ENCODE assay signal across 10 cellular contexts in the genomic region with DNA sequence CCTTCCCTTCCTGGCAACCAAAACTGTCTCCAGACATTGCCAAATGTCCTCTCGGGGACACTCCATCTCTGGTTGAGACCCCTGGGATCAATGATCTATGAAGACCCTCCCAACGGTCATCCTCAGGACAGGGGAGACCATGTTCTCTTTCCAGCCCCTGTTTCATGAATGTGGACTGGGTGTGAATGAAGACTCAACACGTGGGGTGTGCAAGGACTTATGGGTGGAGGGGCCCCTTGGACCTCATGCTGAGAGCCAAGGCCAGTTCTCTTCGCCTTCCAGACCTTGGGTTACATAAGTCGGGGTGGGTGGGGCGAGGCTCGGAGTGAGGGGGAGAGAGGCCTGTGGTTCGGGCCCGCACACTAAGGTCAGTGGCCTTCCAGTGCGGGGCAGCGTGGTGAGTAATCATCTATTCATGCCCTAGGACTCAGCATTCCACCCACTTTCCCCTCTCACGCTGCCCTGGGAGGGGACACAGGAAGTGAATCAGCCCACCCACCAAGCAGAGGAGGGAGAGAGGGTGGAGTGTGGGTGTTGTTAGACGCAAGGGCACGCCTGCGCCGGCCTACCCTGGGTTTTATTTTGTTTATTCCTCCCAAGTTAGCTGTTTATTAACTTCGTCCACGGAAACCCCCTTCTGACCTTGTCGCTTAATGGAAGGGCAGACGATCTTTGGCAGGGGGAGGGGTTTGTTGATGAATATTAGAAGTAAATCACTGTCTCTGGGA. TPM values are rescaled to one million over a fixed set of nuclear protein-coding genes. Genes with fewer than 3 reads are reported as not detected.
DNase-seq lines count a peak whose midpoint lies in the region; ATAC-seq and TF ChIP-seq lines count a peak whose summit lies in the region.
"Had no signal": no experiment of that assay in that cellular context is flagged by ENCODE, and none has a peak within 500 bp of the region (broad histone marks: within the 10 kb centered on the region; RNA-seq: fewer than 3 reads in every experiment).

No MANE protein-coding gene starts in this region.

- H3K9me3 Mint-ChIP-seq in naive thymus-derived CD8-positive, alpha-beta T cell, result peaks cover 0 to 2% (median 0%) of the 10 kb centered on the region in 9 donors
- H3K9me3 Mint-ChIP-seq: activated CD4-positive, alpha-beta memory T cell treated with anti-CD3 and anti-CD28 coated beads, Interleukin-2, amount 10 ng/mL, durations not matched to agents 7 days and 5 days had no signal

- POLR2A ChIA-PET in naive thymus-derived CD8-positive, alpha-beta T cell (lab: Charles Lee), result no interaction called here

- ATAC-seq in SK-N-SH treated with all-trans-retinoic acid at 6 μM for 48 hours, result peak; percentile 89
- no peak for ATAC-seq in naive thymus-derived CD8-positive, alpha-beta T cell

- peaks cover 8% of the 10 kb centered on the region for H3K9me3 ChIP-seq in WERI-Rb-1 (ENCODE audit: severe bottlenecking)

- TF ChIP-seq CTCF in HFF-Myc (IDR thresholded peaks at IDR 0.05; ENCODE audit: low read depth, low read length, missing control alignments) (no peak), WERI-Rb-1 (IDR thresholded peaks at IDR 0.05; ENCODE audit: low read depth, low read length) (no peak)

- H3K4me3 Mint-ChIP-seq in naive thymus-derived CD8-positive, alpha-beta T cell, result no peak overlapping the region
- H3K4me3 Mint-ChIP-seq: activated CD4-positive, alpha-beta memory T cell treated with anti-CD3 and anti-CD28 coated beads, Interleukin-2, amount 10 ng/mL, durations not matched to agents 7 days and 5 days had no signal

- H3K4me3 ChIP-seq in HFF-Myc (replicated peaks; ENCODE audit: low read depth, low read length), result no peak overlapping the region
- H3K4me3 ChIP-seq in WERI-Rb-1 (ENCODE audit: low read depth, low read length), result no peak overlapping the region

- peaks cover 13 to 84% (median 61%) of the 10 kb centered on the region in 5 donors for H3K27me3 Mint-ChIP-seq in naive thymus-derived CD8-positive, alpha-beta T cell

- H3K36me3 ChIP-seq in WERI-Rb-1, result no peaks in the 10 kb centered on the region

- DNase-seq in HFF-Myc (ENCODE audit: extremely low read depth, low read depth), result peak; percentile 77
- DNase-seq in foreskin melanocyte, result peak; percentile 45
- peak; percentile 65 for DNase-seq in smooth muscle cell of the brain vasculature (ENCODE audit: low read depth, low spot score)
- DNase-seq in NCI-H69 (lab: John Stamatoyannopoulos, UW), result no peak
- DNase-seq in cerebellum (ENCODE audit: low spot score), result no peak
- DNase-seq in WERI-Rb-1, result no peak
- DNase-seq in naive thymus-derived CD8-positive, alpha-beta T cell, result no peak
- DNase-seq: activated CD4-positive, alpha-beta memory T cell treated with anti-CD3 and anti-CD28 coated beads, Interleukin-2, amount 10 ng/mL, durations not matched to agents 7 days and 5 days; NCI-H345 had no signal

- H3K36me3 Mint-ChIP-seq in naive thymus-derived CD8-positive, alpha-beta T cell, result peaks cover 0 to 2% (median 0%) of the 10 kb centered on the region in 3 donors

- H3K27me3 ChIP-seq in WERI-Rb-1 (ENCODE audit: insufficient read depth, low read depth, severe bottlenecking), result no peaks in the 10 kb centered on the region

- no peak overlapping the region for H3K27ac ChIP-seq in WERI-Rb-1

- H3K4me1 Mint-ChIP-seq in naive thymus-derived CD8-positive, alpha-beta T cell, result no peaks in the 10 kb centered on the region
- H3K4me1 Mint-ChIP-seq: activated CD4-positive, alpha-beta memory T cell treated with anti-CD3 and anti-CD28 coated beads, Interleukin-2, amount 10 ng/mL, durations not matched to agents 7 days and 5 days had no signal

- H3K27ac Mint-ChIP-seq in naive thymus-derived CD8-positive, alpha-beta T cell, result peak overlapping the region in 1 of 10 donors; percentile 71
- H3K27ac Mint-ChIP-seq: activated CD4-positive, alpha-beta memory T cell treated with anti-CD3 and anti-CD28 coated beads, Interleukin-2, amount 10 ng/mL, durations not matched to agents 7 days and 5 days had no signal

TF ChIP-seq in SK-N-SH treated with all-trans-retinoic acid at 6 μM for 48 hours, 23 proteins besides CTCF, POLR2A, EP300 and RAD21:
- TF ChIP-seq SNAI2 (CRISPR knock-in tag; IDR thresholded peaks at IDR 0.05), result no peak
- TF ChIP-seq, protein P1, sequence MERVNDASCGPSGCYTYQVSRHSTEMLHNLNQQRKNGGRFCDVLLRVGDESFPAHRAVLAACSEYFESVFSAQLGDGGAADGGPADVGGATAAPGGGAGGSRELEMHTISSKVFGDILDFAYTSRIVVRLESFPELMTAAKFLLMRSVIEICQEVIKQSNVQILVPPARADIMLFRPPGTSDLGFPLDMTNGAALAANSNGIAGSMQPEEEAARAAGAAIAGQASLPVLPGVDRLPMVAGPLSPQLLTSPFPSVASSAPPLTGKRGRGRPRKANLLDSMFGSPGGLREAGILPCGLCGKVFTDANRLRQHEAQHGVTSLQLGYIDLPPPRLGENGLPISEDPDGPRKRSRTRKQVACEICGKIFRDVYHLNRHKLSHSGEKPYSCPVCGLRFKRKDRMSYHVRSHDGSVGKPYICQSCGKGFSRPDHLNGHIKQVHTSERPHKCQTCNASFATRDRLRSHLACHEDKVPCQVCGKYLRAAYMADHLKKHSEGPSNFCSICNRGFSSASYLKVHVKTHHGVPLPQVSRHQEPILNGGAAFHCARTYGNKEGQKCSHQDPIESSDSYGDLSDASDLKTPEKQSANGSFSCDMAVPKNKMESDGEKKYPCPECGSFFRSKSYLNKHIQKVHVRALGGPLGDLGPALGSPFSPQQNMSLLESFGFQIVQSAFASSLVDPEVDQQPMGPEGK (CRISPR knock-in tag; IDR thresholded peaks at IDR 0.05; ENCODE audit: borderline replicate concordance), result no peak
- no peak for TF ChIP-seq GLIS3 (CRISPR knock-in tag; IDR thresholded peaks at IDR 0.05)
- no peak for TF ChIP-seq ZFP30 (CRISPR knock-in tag; IDR thresholded peaks at IDR 0.05)
- no peak for TF ChIP-seq RARB (CRISPR knock-in tag; IDR thresholded peaks at IDR 0.05)
- TF ChIP-seq ZNF8 (CRISPR knock-in tag; IDR thresholded peaks at IDR 0.05), result no peak
- no peak for TF ChIP-seq ARNTL (CRISPR knock-in tag; IDR thresholded peaks at IDR 0.05; ENCODE audit: borderline replicate concordance, low read depth)
- no peak for TF ChIP-seq ZFP3 (CRISPR knock-in tag; IDR thresholded peaks at IDR 0.05)
- TF ChIP-seq CSDC2 (CRISPR knock-in tag; IDR thresholded peaks at IDR 0.05), result no peak
TF ChIP-seq in SK-N-SH treated with all-trans-retinoic acid at 6 μM for 48 hours: peak in this region for 0.

RNA-seq across cellular contexts. Expression of a gene that starts 6.7 kb away (rescaled TPM):
- total RNA-seq in cerebellum, result 0.82 TPM
- total RNA-seq in naive thymus-derived CD8-positive, alpha-beta T cell, result not detected
- not detected for polyA plus RNA-seq in naive thymus-derived CD8-positive, alpha-beta T cell
- total RNA-seq: activated CD4-positive, alpha-beta memory T cell treated with anti-CD3 and anti-CD28 coated beads, Interleukin-2, amount 10 ng/mL, durations not matched to agents 7 days and 5 days had no signal

Comparison
In these comparisons a context has a peak if more than half of its experiments do, and no peak if none do; other contexts are left out.
1. DNase-seq: peak in HFF-Myc (single experiment), foreskin melanocyte (single experiment) and smooth muscle cell of the brain vasculature (single experiment); none in NCI-H69 (single experiment), cerebellum (single experiment), WERI-Rb-1 (single experiment) and naive thymus-derived CD8-positive, alpha-beta T cell (0 of 10).